8 cellular contexts compared by ENCODE assay signal in genomic region chr16:77171750-77172635, GRCh38. TPM values are rescaled to one million over a fixed set of nuclear protein-coding genes. Genes with fewer than 3 reads are reported as not detected.
A peak's percentile ranks its signal among the peaks of the same experiment; 100 is the strongest.
DNase-seq lines count a peak whose midpoint lies in the region; ATAC-seq and TF ChIP-seq lines count a peak whose summit lies in the region.

No MANE protein-coding gene starts in this region.

- TF ChIP-seq CTCF in ascending aorta (IDR thresholded peaks at IDR 0.05) (peak; percentile 52 to 63 (median 63)), hepatocyte (IDR thresholded peaks at IDR 0.05; ENCODE audit: poor library complexity) (peak; percentile 81)

- no peak overlapping the region for H2AFZ ChIP-seq in hepatocyte

- H3K36me3 ChIP-seq in ascending aorta (no peaks in the 10 kb centered on the region), hepatocyte (replicated peaks; ENCODE audit: insufficient read depth, low read depth) (no peaks in the 10 kb centered on the region)

- H3K27me3 ChIP-seq in ascending aorta (no peaks in the 10 kb centered on the region), hepatocyte (no peaks in the 10 kb centered on the region)

- DNase-seq in DMS 273 treated with DMSO at 0.1 percent for 48 hours (lab: John Stamatoyannopoulos, UW) (peak; percentile 26), NCI-H2227 (lab: John Stamatoyannopoulos, UW; ENCODE audit: unreplicated experiment) (peak; percentile 83), ascending aorta (ENCODE audit: low spot score in 2 of 2) (no peak), hepatocyte (ENCODE audit: low spot score) (peak; percentile 83), smooth muscle cell of the brain vasculature (ENCODE audit: low read depth, low spot score) (peak; percentile 37)
- no peak for DNase-seq in stimulated activated CD4-positive, alpha-beta T cell treated with anti-CD3 and anti-CD28 coated beads, Interleukin-4, amount 100 ng/mL, for 1 hour

- ATAC-seq in GM18873 (IDR thresholded peaks at IDR 0.05; ENCODE audit: low FRiP score, unreplicated experiment) (peak; percentile 66), HG03135 (IDR thresholded peaks at IDR 0.05; ENCODE audit: unreplicated experiment) (peak; percentile 65)

- no peaks in the 10 kb centered on the region for H3K9me3 ChIP-seq in ascending aorta
- H3K9me3 ChIP-seq in hepatocyte (ENCODE audit: low read depth) = no peaks in the 10 kb centered on the region

- no peaks in the 10 kb centered on the region for H3K79me2 ChIP-seq in hepatocyte

- no peak overlapping the region for H3K4me2 ChIP-seq in hepatocyte

- no peaks in the 10 kb centered on the region for H3K9me2 ChIP-seq in hepatocyte (replicated peaks; ENCODE audit: insufficient read depth)

- intact Hi-C loops in ascending aorta (cut with DNase I) = loop anchor here (2.0 kb wide), 1 partner anchor 1383 kb away; no protein-coding TSS in a partner anchor

- WGBS in hepatocyte (ENCODE audit: low lambda C conversion rate, missing lambda C conversion rate) = 82% methylated on average over 5 of the region's 5 CpGs

- H3K4me1 ChIP-seq in ascending aorta (no peaks in the 10 kb centered on the region), hepatocyte (ENCODE audit: insufficient read depth) (no peaks in the 10 kb centered on the region)

- no peak overlapping the region for H3K27ac ChIP-seq in ascending aorta
- no peak overlapping the region for H3K27ac ChIP-seq in hepatocyte

- H3K4me3 ChIP-seq in ascending aorta = no peak overlapping the region
- H3K4me3 ChIP-seq in hepatocyte = no peak overlapping the region

- no peaks in the 10 kb centered on the region for H4K20me1 ChIP-seq in hepatocyte (ENCODE audit: insufficient read depth, poor library complexity, severe bottlenecking)

RNA-seq across cellular contexts. Expression of gene MON1B, which starts 19.0 kb away (rescaled TPM):
- total RNA-seq in ascending aorta (31.9 TPM), hepatocyte (13.4 and 13.5 TPM in 2 replicates)
- 35.4 and 42.3 TPM in 2 replicates for polyA plus RNA-seq in hepatocyte

RNA-seq across cellular contexts. Expression of gene SYCE1L, which starts 27.2 kb away (rescaled TPM):
- total RNA-seq in ascending aorta (not detected), hepatocyte (2.6 TPM in 1 of 2 replicates, not detected in the other)
- 8.2 and 16.6 TPM in 2 replicates for polyA plus RNA-seq in hepatocyte

Comparison
In these comparisons a context has a peak if more than half of its experiments do, and no peak if none do; other contexts are left out.
1. DNase-seq: peak in DMS 273 treated with DMSO at 0.1 percent for 48 hours (single experiment), NCI-H2227 (single experiment), hepatocyte (single experiment) and smooth muscle cell of the brain vasculature (single experiment); none in ascending aorta (0 of 2) and stimulated activated CD4-positive, alpha-beta T cell treated with anti-CD3 and anti-CD28 coated beads, Interleukin-4, amount 100 ng/mL, for 1 hour (single experiment).